ENCODE assay signal across 13 cellular contexts in genomic region chr5:1545798-1546355, GRCh38. TPM values are rescaled to one million over a fixed set of nuclear protein-coding genes. Genes with fewer than 3 reads are reported as not detected.
DNase-seq lines count a peak whose midpoint lies in the region; ATAC-seq and TF ChIP-seq lines count a peak whose summit lies in the region.
"Had no signal": no experiment of that assay in that cellular context is flagged by ENCODE, and none has a peak within 500 bp of the region (broad histone marks: within the 10 kb centered on the region; RNA-seq: fewer than 3 reads in every experiment).

No MANE protein-coding gene starts in this region.

- CTCF ChIA-PET in RWPE1 (lab: Yijun Ruan, JAX) (interaction anchor here (0.5 kb wide), 1 partner anchor 99 kb away, joined by 4 read pairs; no protein-coding TSS in a partner anchor), T-cell (lab: Charles Lee) (interaction anchor here in 1 of 2 donors (0.6 kb wide), 1 partner anchor 572 kb away, joined by 4 read pairs; no protein-coding TSS in a partner anchor)

- no peak overlapping the region for H3K27ac ChIP-seq in RWPE1

- POLR2A ChIA-PET in RWPE1 (lab: Yijun Ruan, JAX; ENCODE audit: low non-redundant PET) (interaction anchor here (0.9 kb wide), 1 partner anchor 10 kb away, joined by 4 read pairs; no protein-coding TSS in a partner anchor), T-cell (lab: Charles Lee) (no interaction called here)

- H3K4me1 Mint-ChIP-seq in T-cell = peaks cover 0 to 8% (median 0%) of the 10 kb centered on the region in 3 donors
- H3K4me1 Mint-ChIP-seq: stimulated activated naive CD8-positive, alpha-beta T cell treated with anti-CD3 and anti-CD28 coated beads, Interleukin-15, amount 100 ng/mL, for 72 hours had no signal

- peaks cover 0 to 3% of the 10 kb centered on the region in 2 donors for H3K27me3 Mint-ChIP-seq in T-cell
- H3K27me3 Mint-ChIP-seq: stimulated activated naive CD8-positive, alpha-beta T cell treated with anti-CD3 and anti-CD28 coated beads, Interleukin-15, amount 100 ng/mL, for 72 hours had no signal

- H3K4me3 Mint-ChIP-seq in T-cell = no peak overlapping the region
- H3K4me3 Mint-ChIP-seq: activated naive CD4-positive, alpha-beta T cell treated with anti-CD3 and anti-CD28 coated beads for 36 hours; stimulated activated naive CD8-positive, alpha-beta T cell treated with anti-CD3 and anti-CD28 coated beads, Interleukin-15, amount 100 ng/mL, for 72 hours had no signal

- DNase-seq in DMS53 (lab: John Stamatoyannopoulos, UW) (peak; percentile 100), NCI-H1105 treated with DMSO at 0.1 percent for 48 hours (lab: John Stamatoyannopoulos, UW) (peak; percentile 69), RWPE1 (ENCODE audit: low spot score) (peak; percentile 68), mucosa of gallbladder (ENCODE audit: low spot score) (peak; percentile 11), T-cell (no peak), D341Med (ENCODE audit: low spot score) (no peak), nucleus accumbens (lab: John Stamatoyannopoulos, UW) (no peak)
- DNase-seq: activated naive CD4-positive, alpha-beta T cell treated with anti-CD3 and anti-CD28 coated beads for 36 hours; H7; hippocampal formation; stimulated activated CD4-positive, alpha-beta T cell treated with anti-CD3 and anti-CD28 coated beads, Interleukin-15, amount 100 ng/mL, for 24 hours; stimulated activated naive CD8-positive, alpha-beta T cell treated with anti-CD3 and anti-CD28 coated beads, Interleukin-15, amount 100 ng/mL, for 72 hours had no signal

- no peaks in the 10 kb centered on the region for H3K36me3 Mint-ChIP-seq in T-cell

- ATAC-seq in T-cell (replicated peaks in 1 of 4) (no peak), GM21576 (IDR thresholded peaks at IDR 0.05; ENCODE audit: unreplicated experiment) (no peak)
- ATAC-seq: stimulated activated naive CD8-positive, alpha-beta T cell treated with anti-CD3 and anti-CD28 coated beads, Interleukin-15, amount 100 ng/mL, for 72 hours had no signal

- H3K27ac Mint-ChIP-seq in T-cell = no peak overlapping the region
- H3K27ac Mint-ChIP-seq: activated naive CD4-positive, alpha-beta T cell treated with anti-CD3 and anti-CD28 coated beads for 36 hours; stimulated activated naive CD8-positive, alpha-beta T cell treated with anti-CD3 and anti-CD28 coated beads, Interleukin-15, amount 100 ng/mL, for 72 hours had no signal

- H3K9me3 Mint-ChIP-seq in T-cell = no peaks in the 10 kb centered on the region
- H3K9me3 Mint-ChIP-seq: activated naive CD4-positive, alpha-beta T cell treated with anti-CD3 and anti-CD28 coated beads for 36 hours; stimulated activated naive CD8-positive, alpha-beta T cell treated with anti-CD3 and anti-CD28 coated beads, Interleukin-15, amount 100 ng/mL, for 72 hours had no signal

- TF ChIP-seq CTCF in RWPE1 (conservative IDR thresholded peaks at IDR 0.05; ENCODE audit: low read depth) = no peak

RNA-seq across cellular contexts. Expression of gene LPCAT1, which starts 22.1 kb away (rescaled TPM):
- total RNA-seq in mucosa of gallbladder (119 TPM), T-cell (10 to 100 TPM; 27.9 to 57.7 (median 50.3) TPM)

Comparison
In these comparisons a context has a peak if more than half of its experiments do, and no peak if none do; other contexts are left out.
1. DNase-seq: peak in DMS53 (single experiment), NCI-H1105 treated with DMSO at 0.1 percent for 48 hours (single experiment), RWPE1 (single experiment) and mucosa of gallbladder (single experiment); none in T-cell (0 of 34), D341Med (single experiment) and nucleus accumbens (0 of 56).